8 cellular contexts compared by ENCODE assay signal in genomic region chr22:50292643-50293440, GRCh38. TPM values are rescaled to one million over a fixed set of nuclear protein-coding genes. Genes with fewer than 3 reads are reported as not detected.
A peak's percentile ranks its signal among the peaks of the same experiment; 100 is the strongest.
DNase-seq lines count a peak whose midpoint lies in the region; ATAC-seq and TF ChIP-seq lines count a peak whose summit lies in the region.

No MANE protein-coding gene starts in this region.

- H3K4me3 ChIP-seq in BJ (ENCODE audit: low read depth, low read length) = peak overlapping the region; percentile 25
- H3K4me3 ChIP-seq in OCI-LY1 (ENCODE audit: low read depth, low read length, poor library complexity, severe bottlenecking) = no peak overlapping the region
- H3K4me3 ChIP-seq in endocrine pancreas (ENCODE audit: control insufficient read depth, insufficient read depth, low read length) = no peak overlapping the region
- H3K4me3 ChIP-seq in neural progenitor cell = peak overlapping the region; percentile 27

- no peak for TF ChIP-seq CTCF in BJ (IDR thresholded peaks at IDR 0.05; ENCODE audit: insufficient read depth, low read depth, low read length)
- no peak for TF ChIP-seq CTCF in OCI-LY1 (IDR thresholded peaks at IDR 0.05; ENCODE audit: low read length)
- no peak for TF ChIP-seq CTCF in neural progenitor cell (IDR thresholded peaks at IDR 0.05)

- peaks cover 25% of the 10 kb centered on the region for H3K4me1 Mint-ChIP-seq in neural progenitor cell

- H3K4me1 ChIP-seq in OCI-LY1 (ENCODE audit: insufficient read depth, low read length, severe bottlenecking) (peaks cover 19% of the 10 kb centered on the region), endocrine pancreas (ENCODE audit: control insufficient read depth, insufficient read depth, low read length) (no peaks in the 10 kb centered on the region), neural progenitor cell (peaks cover 23% of the 10 kb centered on the region)

- CTCF ChIA-PET in BJ (lab: Yijun Ruan, JAX) = interaction anchor here (0.7 to 3.9 kb wide), 9 partner anchors 10 to 49 kb away, joined by 3 to 25 read pairs (median 4); partner anchors contain the start of genes DENND6B and PLXNB2

- H3K4me2 ChIP-seq in OCI-LY1 (ENCODE audit: low read length) (peak overlapping the region; percentile 34; the same call in 1 of the 2 replicates), neural progenitor cell (peak overlapping the region; percentile 73)

- H3K4me3 Mint-ChIP-seq in neural progenitor cell = peak overlapping the region; percentile 70

- ATAC-seq in GM18502 (IDR thresholded peaks at IDR 0.05; ENCODE audit: poor library complexity, unreplicated experiment) = no peak

- no peak overlapping the region for H2AFZ ChIP-seq in OCI-LY1 (ENCODE audit: low read length)
- H2AFZ ChIP-seq in neural progenitor cell (replicated peaks) = no peak overlapping the region

- H3K27me3 ChIP-seq in BJ (ENCODE audit: control insufficient read depth, insufficient read depth, low read length) (no peaks in the 10 kb centered on the region), OCI-LY1 (ENCODE audit: insufficient read depth, low read length) (peaks cover 19% of the 10 kb centered on the region), endocrine pancreas (ENCODE audit: control insufficient read depth, insufficient read depth, low read length) (no peaks in the 10 kb centered on the region), neural progenitor cell (no peaks in the 10 kb centered on the region)

- H3K36me3 ChIP-seq in BJ (ENCODE audit: control insufficient read depth, insufficient read depth, low read length) = peaks cover 38% of the 10 kb centered on the region
- H3K36me3 ChIP-seq in OCI-LY1 (ENCODE audit: insufficient read depth, low read length) = no peaks in the 10 kb centered on the region
- no peaks in the 10 kb centered on the region for H3K36me3 ChIP-seq in endocrine pancreas (ENCODE audit: control insufficient read depth, insufficient read depth, low read length)
- H3K36me3 ChIP-seq in neural progenitor cell = no peaks in the 10 kb centered on the region

- H3K9me3 ChIP-seq in OCI-LY1 (ENCODE audit: low read length) = no peaks in the 10 kb centered on the region
- no peaks in the 10 kb centered on the region for H3K9me3 ChIP-seq in endocrine pancreas (ENCODE audit: control insufficient read depth, low read length)
- no peaks in the 10 kb centered on the region for H3K9me3 ChIP-seq in neural progenitor cell (ENCODE audit: low read depth)

- H3K36me3 Mint-ChIP-seq in neural progenitor cell = peaks cover 3% of the 10 kb centered on the region

- no peaks in the 10 kb centered on the region for H3K79me2 ChIP-seq in OCI-LY1 (ENCODE audit: insufficient read depth, low read length)
- peaks cover 59% of the 10 kb centered on the region for H3K79me2 ChIP-seq in neural progenitor cell (ENCODE audit: low read depth)

- 0 out of 2 replicates have a peak, but pooled peaks cover 3% of the 10 kb centered on the region for H3F3A ChIP-seq in OCI-LY1 (ENCODE audit: insufficient read depth, low read length)
- peaks cover 17% of the 10 kb centered on the region for H3F3A ChIP-seq in neural progenitor cell (ENCODE audit: low read depth)

- H3K9ac ChIP-seq in OCI-LY1 (ENCODE audit: low read length) (no peak overlapping the region), endocrine pancreas (ENCODE audit: control insufficient read depth, insufficient read depth, low read length) (peak overlapping the region; percentile 20), neural progenitor cell (peak overlapping the region; percentile 2)

- POLR2A ChIA-PET in BJ (lab: Charles Lee) = interaction anchor here (0.5 to 1.4 kb wide), 3 partner anchors 9 to 34 kb away, joined by 3 read pairs; no protein-coding TSS in a partner anchor

- H3K9me3 Mint-ChIP-seq in neural progenitor cell = no peaks in the 10 kb centered on the region

- DNase-seq in BJ (ENCODE audit: low read depth) (no peak), neural progenitor cell (ENCODE audit: low spot score) (no peak), NCI-H1436 treated with DMSO at 0.1 percent for 48 hours (lab: John Stamatoyannopoulos, UW) (no peak), cerebellum (ENCODE audit: low spot score) (no peak), cerebellar cortex (ENCODE audit: low spot score) (no peak)

- H4K20me1 ChIP-seq in OCI-LY1 (ENCODE audit: insufficient read depth, low read length) = no peaks in the 10 kb centered on the region
- peaks cover 87% of the 10 kb centered on the region for H4K20me1 ChIP-seq in neural progenitor cell (ENCODE audit: low read depth)

- H3K27ac Mint-ChIP-seq in neural progenitor cell = peak overlapping the region; percentile 53

- no peaks in the 10 kb centered on the region for H3K9me2 ChIP-seq in OCI-LY1 (ENCODE audit: low read depth, low read length)

- H3K27me3 Mint-ChIP-seq in neural progenitor cell (ENCODE audit: insufficient read depth, low read depth) = peaks cover 5% of the 10 kb centered on the region

- H3K27ac ChIP-seq in OCI-LY1 (ENCODE audit: low read depth, low read length, poor library complexity, severe bottlenecking) (no peak overlapping the region), neural progenitor cell (peak overlapping the region; percentile 24)

RNA-seq across cellular contexts. Expression of gene PLXNB2, which starts 14.6 kb away (rescaled TPM):
- 83.7 and 143 TPM in 2 replicates for polyA plus RNA-seq in BJ (2011; rRNA removed)
- 151 and 183 TPM in 2 replicates for polyA minus RNA-seq in BJ (2011; rRNA and poly(A)+ RNA removed)
- total RNA-seq in neural progenitor cell (ENCODE audit: low replicate concordance) (32.4 and 94.1 TPM in 2 replicates), cerebellum (102 TPM)

RNA-seq across cellular contexts. Expression of gene MAPK11, which starts 22.7 kb away (rescaled TPM):
- 11.2 and 19.6 TPM in 2 replicates for polyA plus RNA-seq in BJ (2011; rRNA removed)
- polyA minus RNA-seq in BJ (2011; rRNA and poly(A)+ RNA removed) = 13.7 and 18.9 TPM in 2 replicates
- 0.37 TPM in 1 of 2 replicates, not detected in the other for total RNA-seq in neural progenitor cell (ENCODE audit: low replicate concordance)
- total RNA-seq in cerebellum = 8.4 TPM

RNA-seq across cellular contexts. Expression of gene MAPK12, which starts 31.4 kb away (rescaled TPM):
- 36.6 and 51.4 TPM in 2 replicates for polyA plus RNA-seq in BJ (2011; rRNA removed)
- 33.0 and 51.2 TPM in 2 replicates for polyA minus RNA-seq in BJ (2011; rRNA and poly(A)+ RNA removed)
- total RNA-seq in neural progenitor cell (ENCODE audit: low replicate concordance) = 18.7 and 28.4 TPM in 2 replicates
- 6.1 TPM for total RNA-seq in cerebellum

RNA-seq across cellular contexts. Expression of gene DENND6B, which starts 34.0 kb away (rescaled TPM):
- 3.7 and 8.2 TPM in 2 replicates for polyA plus RNA-seq in BJ (2011; rRNA removed)
- polyA minus RNA-seq in BJ (2011; rRNA and poly(A)+ RNA removed) = 5.4 and 6.3 TPM in 2 replicates
- total RNA-seq in neural progenitor cell (ENCODE audit: low replicate concordance) (1.0 and 7.8 TPM in 2 replicates), cerebellum (19.6 TPM)

RNA-seq across cellular contexts. Expression of gene HDAC10, which starts 41.8 kb away (rescaled TPM):
- polyA plus RNA-seq in BJ (2011; rRNA removed) = 8.8 and 18.2 TPM in 2 replicates
- polyA minus RNA-seq in BJ (2011; rRNA and poly(A)+ RNA removed) = 9.6 and 9.9 TPM in 2 replicates
- total RNA-seq in neural progenitor cell (ENCODE audit: low replicate concordance) (5.4 and 27.6 TPM in 2 replicates), cerebellum (12.9 TPM)

Comparison
In these comparisons a context has a peak if more than half of its experiments do, and no peak if none do; other contexts are left out.
1. H3K4me3 ChIP-seq: peak in BJ (single experiment) and neural progenitor cell (single experiment); none in OCI-LY1 (single experiment) and endocrine pancreas (single experiment).